In genomic region chr2:217517402-217517801, GRCh38 we compare ENCODE assay signal across 15 cellular contexts.
DNase-seq lines count a peak whose midpoint lies in the region; ATAC-seq and TF ChIP-seq lines count a peak whose summit lies in the region.
"Had no signal": no experiment of that assay in that cellular context is flagged by ENCODE, and none has a peak within 500 bp of the region (broad histone marks: within the 10 kb centered on the region; RNA-seq: fewer than 3 reads in every experiment).

No MANE protein-coding gene starts in this region.

- H3K36me3 Mint-ChIP-seq in activated T-cell treated with anti-CD3 and anti-CD28 coated beads, Interleukin-2, amount 50 U/mL, for 24 hours (ENCODE audit: low read depth), result no peaks in the 10 kb centered on the region

- H3K27me3 Mint-ChIP-seq in activated T-cell treated with anti-CD3 and anti-CD28 coated beads, Interleukin-2, amount 50 U/mL, for 24 hours, result peaks cover 3% of the 10 kb centered on the region

- no peaks in the 10 kb centered on the region for H3K4me1 Mint-ChIP-seq in activated T-cell treated with anti-CD3 and anti-CD28 coated beads, Interleukin-2, amount 50 U/mL, for 24 hours (ENCODE audit: low read depth)

- H3K9me3 ChIP-seq in ovary, result no peaks in the 10 kb centered on the region

- no peak overlapping the region for H3K4me3 Mint-ChIP-seq in activated T-cell treated with anti-CD3 and anti-CD28 coated beads, Interleukin-2, amount 50 U/mL, for 24 hours

- DNase-seq in Daoy (ENCODE audit: low read depth) (peak; percentile 2), HCEC 1CT (peak; percentile 3), left cardiac atrium (no peak), ovary (peak; percentile 39 to 65 (median 57)), hepatic stellate cell (ENCODE audit: low spot score) (no peak)
- DNase-seq in stimulated activated CD4-positive, alpha-beta T cell treated with anti-CD3 and anti-CD28 coated beads, Interleukin-12 subunit alpha, Interleukin-12 subunit beta, amount 100 ng/mL, for 4 hours, result no peak
- no peak for DNase-seq in activated T-cell treated with anti-CD3 and anti-CD28 coated beads, Interleukin-2, amount 50 U/mL, for 24 hours
- DNase-seq: DMS 273 treated with DMSO at 0.1 percent for 48 hours, NCI-H1048, NCI-H1436 treated with DMSO at 0.1 percent for 48 hours, NCI-H2029 treated with DMSO at 0.1 percent for 48 hours, NCI-H82, PC-3 had no signal

- H3K9me3 Mint-ChIP-seq in activated T-cell treated with anti-CD3 and anti-CD28 coated beads, Interleukin-2, amount 50 U/mL, for 24 hours, result no peaks in the 10 kb centered on the region

- no peaks in the 10 kb centered on the region for H3K4me1 ChIP-seq in ovary (ENCODE audit: insufficient read depth)

- H3K27ac Mint-ChIP-seq in activated T-cell treated with anti-CD3 and anti-CD28 coated beads, Interleukin-2, amount 50 U/mL, for 24 hours, result no peak overlapping the region

- no peak overlapping the region for H3K4me3 ChIP-seq in ovary

- H3K36me3 ChIP-seq in ovary, result no peaks in the 10 kb centered on the region

- 32 to 35% (median 34%) methylated on average over 5 of the region's 5 CpGs for WGBS in ovary, 3 donors

- ATAC-seq in left cardiac atrium, result peak; percentile 66 to 69
- ATAC-seq: HCT116, PC-3 had no signal

- H3K27ac ChIP-seq in ovary, result peak overlapping the region in 1 of 2 donors; percentile 20
- H3K27ac ChIP-seq: C4-2B had no signal

- TF ChIP-seq POLR2A in ovary (IDR thresholded peaks at IDR 0.05), result no peak

- no peaks in the 10 kb centered on the region for H3K27me3 ChIP-seq in ovary

- intact Hi-C loops in left cardiac atrium (cut with DNase I) (loop anchor here (10.0 kb wide), 2 partner anchors 197 to 353 kb away; no protein-coding TSS in a partner anchor), ovary (cut with DNase I) (loop anchor here in 3 of 4 donors (5.0 to 10.0 kb wide), 2 partner anchors 195 to 197 kb away; no protein-coding TSS in a partner anchor)

- TF ChIP-seq EP300 in ovary (IDR thresholded peaks at IDR 0.05), result no peak

- TF ChIP-seq CTCF in ovary (IDR thresholded peaks at IDR 0.05), result no peak

Comparison
In these comparisons a context has a peak if more than half of its experiments do, and no peak if none do; other contexts are left out.
1. DNase-seq: peak in Daoy (single experiment), HCEC 1CT (single experiment) and ovary (5 of 5); none in left cardiac atrium (single experiment), stimulated activated CD4-positive, alpha-beta T cell treated with anti-CD3 and anti-CD28 coated beads, Interleukin-12 subunit alpha, Interleukin-12 subunit beta, amount 100 ng/mL, for 4 hours (single experiment), hepatic stellate cell (single experiment) and activated T-cell treated with anti-CD3 and anti-CD28 coated beads, Interleukin-2, amount 50 U/mL, for 24 hours (single experiment).